11 cellular contexts compared by ENCODE assay signal in the genomic region with DNA sequence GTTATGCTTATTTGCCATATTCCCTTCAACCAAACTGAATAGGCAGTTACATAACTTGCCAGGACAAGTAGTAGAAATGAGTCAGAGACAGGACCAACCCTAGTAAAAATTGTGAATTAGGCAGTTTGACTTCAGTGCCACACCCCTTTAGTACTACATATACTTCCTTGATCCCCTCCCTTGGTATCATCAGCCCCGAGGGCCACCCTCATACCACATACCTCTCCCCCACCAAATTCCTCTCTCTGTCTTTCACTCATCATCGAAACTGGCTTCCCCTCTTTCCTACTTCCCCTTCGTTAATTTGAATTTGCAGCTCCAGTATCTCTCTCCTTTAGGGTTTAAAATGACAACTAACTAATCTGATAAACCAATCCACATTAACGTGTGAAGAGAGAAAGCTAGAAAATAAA. TPM values are rescaled to one million over a fixed set of nuclear protein-coding genes. Genes with fewer than 3 reads are reported as not detected.
A peak's percentile ranks its signal among the peaks of the same experiment; 100 is the strongest.
DNase-seq lines count a peak whose midpoint lies in the region; ATAC-seq and TF ChIP-seq lines count a peak whose summit lies in the region.
"Had no signal": no experiment of that assay in that cellular context is flagged by ENCODE, and none has a peak within 500 bp of the region (broad histone marks: within the 10 kb centered on the region; RNA-seq: fewer than 3 reads in every experiment).

No MANE protein-coding gene starts in this region.

- ATAC-seq in T-helper 17 cell (no peak), right cardiac atrium (peak; percentile 69 to 74), upper lobe of right lung (peak; percentile 74), HG03139 (IDR thresholded peaks at IDR 0.05; ENCODE audit: unreplicated experiment) (no peak)

- intact Hi-C loops in right cardiac atrium (cut with DNase I): no loop called here
- intact Hi-C loops in upper lobe of right lung (cut with DNase I): no loop called here

- no peaks in the 10 kb centered on the region for H3K27me3 Mint-ChIP-seq in T-helper 17 cell

- TF ChIP-seq CTCF in upper lobe of right lung (IDR thresholded peaks at IDR 0.05): no peak

- H3K4me3 Mint-ChIP-seq in T-helper 17 cell: peak overlapping the region; percentile 39

- no peaks in the 10 kb centered on the region for H3K36me3 Mint-ChIP-seq in T-helper 17 cell (ENCODE audit: low read depth)

- H3K4me3 ChIP-seq in right cardiac atrium (ENCODE audit: low read length) (no peak overlapping the region), upper lobe of right lung (no peak overlapping the region)

- H3K9me3 ChIP-seq in T-helper 17 cell (ENCODE audit: control insufficient read depth, low read length, poor library complexity, severe bottlenecking) (no peaks in the 10 kb centered on the region), right cardiac atrium (ENCODE audit: control insufficient read depth, low read length) (no peaks in the 10 kb centered on the region), upper lobe of right lung (no peaks in the 10 kb centered on the region)

- H3K27ac Mint-ChIP-seq in T-helper 17 cell: peak overlapping the region; percentile 82

- no peaks in the 10 kb centered on the region for H3K36me3 ChIP-seq in upper lobe of right lung

- H3K27me3 ChIP-seq in right cardiac atrium (ENCODE audit: control insufficient read depth, insufficient read depth) (no peaks in the 10 kb centered on the region), upper lobe of right lung (no peaks in the 10 kb centered on the region)

- DNase-seq in HPDE6-E6E7 (ENCODE audit: extremely low spot score): peak; percentile 43
- no peak for DNase-seq in T-helper 17 cell
- DNase-seq in right cardiac atrium: no peak
- no peak for DNase-seq in upper lobe of right lung
- no peak for DNase-seq in NCI-H510A treated with DMSO at 0.1 percent for 48 hours (lab: John Stamatoyannopoulos, UW)
- no peak for DNase-seq in NCI-H146 (lab: John Stamatoyannopoulos, UW)
- DNase-seq: activated CD8-positive, alpha-beta memory T cell treated with anti-CD3 and anti-CD28 coated beads, Interleukin-2, amount 50 U/mL, for 48 hours; DMS79 treated with DMSO at 0.1 percent for 48 hours; HCEC 1CT; NCI-H2081 treated with DMSO at 0.1 percent for 48 hours had no signal

- H3K4me1 ChIP-seq in right cardiac atrium (ENCODE audit: control insufficient read depth, insufficient read depth, low read length) (no peaks in the 10 kb centered on the region), upper lobe of right lung (no peaks in the 10 kb centered on the region)

- H3K4me1 Mint-ChIP-seq in T-helper 17 cell: peaks cover 12% of the 10 kb centered on the region

- H3K27ac ChIP-seq in right cardiac atrium (ENCODE audit: low read length) (peak overlapping the region; percentile 36), upper lobe of right lung (peak overlapping the region; percentile 12)

- WGBS in right cardiac atrium: 47% methylated on average over 4 of the region's 4 CpGs

RNA-seq across cellular contexts. Expression of gene PTPN13, which starts 7.9 kb away (rescaled TPM):
- total RNA-seq in T-helper 17 cell (10 to 100 TPM; 36.1 to 49.5 TPM), right cardiac atrium (10 to 100 TPM in 1 of 4 donors, 1 to 10 TPM in 3; 7.5 to 10.7 (median 9.0) TPM), upper lobe of right lung (69.9 TPM)
- 2.8 TPM for polyA plus RNA-seq in right cardiac atrium

Comparison
In these comparisons a context has a peak if more than half of its experiments do, and no peak if none do; other contexts are left out.
1. ATAC-seq: peak in right cardiac atrium (2 of 2) and upper lobe of right lung (single experiment); none in T-helper 17 cell (single experiment) and HG03139 (single experiment).